18 cellular contexts compared by ENCODE assay signal in the genomic region with DNA sequence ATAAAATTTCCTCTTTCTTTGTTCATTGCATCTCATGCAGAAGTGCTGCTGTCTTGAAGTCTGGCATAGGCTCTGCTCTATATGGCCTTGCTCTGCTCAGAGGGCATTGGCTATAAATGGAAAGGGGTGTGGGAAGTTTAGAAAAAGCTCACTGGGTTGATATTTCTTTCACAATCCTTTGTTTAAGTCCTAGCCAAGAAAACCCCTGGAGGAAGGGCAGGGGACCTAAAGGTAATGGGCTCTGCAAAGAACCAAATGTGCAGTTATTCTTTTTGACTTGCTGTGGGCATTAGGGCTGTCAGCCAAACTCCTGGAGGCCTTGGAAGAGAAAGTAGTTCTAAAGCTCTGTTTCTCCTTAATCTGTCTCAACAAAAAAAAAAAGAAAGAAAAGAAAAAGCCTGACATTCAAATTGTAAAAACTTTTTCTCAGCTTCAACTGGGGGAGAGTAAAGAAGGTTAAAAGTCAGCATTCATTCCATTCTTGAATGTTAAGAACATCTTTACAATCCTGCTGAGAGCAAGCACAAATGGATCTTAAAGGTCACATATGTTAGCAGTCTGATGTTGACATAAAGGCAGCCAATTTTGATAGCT.
DNase-seq lines count a peak whose midpoint lies in the region; ATAC-seq, FAIRE-seq and TF ChIP-seq lines count a peak whose summit lies in the region.
"Had no signal": no experiment of that assay in that cellular context is flagged by ENCODE, and none has a peak within 500 bp of the region (broad histone marks: within the 10 kb centered on the region; RNA-seq: fewer than 3 reads in every experiment).

No MANE protein-coding gene starts in this region.

- no peak overlapping the region for H3K23ac ChIP-seq in trophoblast cell (ENCODE audit: low read length)

- H3K4me1 ChIP-seq in RWPE2 (ENCODE audit: insufficient read depth, poor library complexity, severe bottlenecking) = no peaks in the 10 kb centered on the region
- peaks cover 0 to 6% of the 10 kb centered on the region in 2 experiments for H3K4me1 ChIP-seq in trophoblast cell (ENCODE audit: control insufficient read depth in 1 of 2, insufficient read depth in 2 of 2, low read length in 2 of 2)
- no peaks in the 10 kb centered on the region for H3K4me1 ChIP-seq in BE2C
- H3K4me1 ChIP-seq: upper lobe of right lung had no signal

- no peaks in the 10 kb centered on the region for H3K79me2 ChIP-seq in trophoblast cell (ENCODE audit: control insufficient read depth, insufficient read depth, low read length, poor library complexity)

- no peak overlapping the region for H4K12ac ChIP-seq in trophoblast cell (ENCODE audit: low read depth, low read length)

- no peak overlapping the region for H4K8ac ChIP-seq in trophoblast cell (ENCODE audit: low read depth, low read length)

- H2BK5ac ChIP-seq in trophoblast cell (ENCODE audit: low read depth, low read length, poor library complexity) = no peak overlapping the region

- H2AK5ac ChIP-seq in trophoblast cell (ENCODE audit: low read length) = no peak overlapping the region

- H2AFZ ChIP-seq in trophoblast cell (ENCODE audit: insufficient read depth, low read length, poor library complexity) = no peak overlapping the region

- no peak for FAIRE-seq in GM12892 (lab: Jason Lieb, UNC)

- no peak overlapping the region for H2BK120ac ChIP-seq in trophoblast cell (ENCODE audit: insufficient read depth, low read length, poor library complexity)

- H3K79me1 ChIP-seq in trophoblast cell (ENCODE audit: low read length) = peaks cover 5% of the 10 kb centered on the region

- no peak overlapping the region for H3K18ac ChIP-seq in trophoblast cell (ENCODE audit: low read length)

- H4K91ac ChIP-seq in trophoblast cell (ENCODE audit: low read depth, low read length) = no peak overlapping the region

- no peak for TF ChIP-seq POLR2A in GM12892 (IDR thresholded peaks at IDR 0.05; ENCODE audit: low read depth, low read length)

- H3K9me3 ChIP-seq in RWPE2 (ENCODE audit: severe bottlenecking) = no peaks in the 10 kb centered on the region
- no peaks in the 10 kb centered on the region for H3K9me3 ChIP-seq in trophoblast cell (ENCODE audit: insufficient read depth, low read depth, low read length)
- no peaks in the 10 kb centered on the region for H3K9me3 ChIP-seq in BE2C
- H3K9me3 ChIP-seq: gastroesophageal sphincter, upper lobe of right lung had no signal

- H3K4me2 ChIP-seq in trophoblast cell (ENCODE audit: low read length) = no peak overlapping the region

- H3K27ac ChIP-seq in RWPE2 (ENCODE audit: poor library complexity, severe bottlenecking) (no peak overlapping the region), trophoblast cell (ENCODE audit: low read depth, low read length) (peak overlapping the region; percentile 22)
- H3K27ac ChIP-seq: C4-2B, SK-N-MC, upper lobe of right lung had no signal

- H3K4ac ChIP-seq in trophoblast cell (ENCODE audit: low read depth, low read length) = no peak overlapping the region

- no peak overlapping the region for H3K14ac ChIP-seq in trophoblast cell (ENCODE audit: low read length)

- TF ChIP-seq CTCF in AG10803 (conservative IDR thresholded peaks at IDR 0.05; ENCODE audit: low read length) (no peak), RWPE2 (IDR thresholded peaks at IDR 0.05; ENCODE audit: poor library complexity, severe bottlenecking) (no peak), fibroblast of the aortic adventitia (IDR thresholded peaks at IDR 0.05; ENCODE audit: insufficient read depth, low read length) (no peak), BE2C (IDR thresholded peaks at IDR 0.05; ENCODE audit: low read depth, low read length) (no peak)

- 0 out of 3 replicates have a peak, but pooled peaks have one; percentile 14 for ATAC-seq in RWPE2 (ENCODE audit: low read depth)
- ATAC-seq: upper lobe of right lung had no signal

- no peak overlapping the region for H2BK12ac ChIP-seq in trophoblast cell (ENCODE audit: low read length)

- no peaks in the 10 kb centered on the region for H3K27me3 ChIP-seq in RWPE2 (ENCODE audit: insufficient read depth, poor library complexity, severe bottlenecking)
- H3K27me3 ChIP-seq in trophoblast cell (ENCODE audit: insufficient read depth, low read length) = no peaks in the 10 kb centered on the region
- H3K27me3 ChIP-seq in BE2C = no peaks in the 10 kb centered on the region
- H3K27me3 ChIP-seq: gastroesophageal sphincter, upper lobe of right lung had no signal

- DNase-seq in AG10803 (ENCODE audit: low read depth) (peak; percentile 49), RWPE2 (ENCODE audit: low spot score) (no peak), fibroblast of the aortic adventitia (ENCODE audit: low read depth) (peak; percentile 97), trophoblast cell (peak in 1 of 2 donors; percentile 22), GM12892 (ENCODE audit: insufficient read length) (no peak), BE2C (no peak), mesenteric fat pad (ENCODE audit: low spot score) (no peak), NCI-H1417 (lab: John Stamatoyannopoulos, UW) (no peak)
- DNase-seq: activated B cell treated with CpG ODN at 0.5 μM for 24 hours; activated T-cell treated with anti-CD3 and anti-CD28 coated beads, Interleukin-2, amount 50 U/mL, for 48 hours; caudate nucleus; GF-D8; MV-4-11; NCI-H526; upper lobe of right lung had no signal

- H3K4me3 ChIP-seq in AG10803 (ENCODE audit: low read length) (no peak overlapping the region), RWPE2 (ENCODE audit: severe bottlenecking) (no peak overlapping the region), fibroblast of the aortic adventitia (ENCODE audit: low read depth, low read length) (no peak overlapping the region), trophoblast cell (ENCODE audit: low read depth, low read length) (no peak overlapping the region), BE2C (ENCODE audit: low read depth, low read length) (no peak overlapping the region)
- H3K4me3 ChIP-seq: gastroesophageal sphincter, SK-N-MC, upper lobe of right lung had no signal

- no peak overlapping the region for H3K9ac ChIP-seq in trophoblast cell (ENCODE audit: low read length)

- H3K36me3 ChIP-seq in RWPE2 (ENCODE audit: low read depth) = no peaks in the 10 kb centered on the region
- no peaks in the 10 kb centered on the region for H3K36me3 ChIP-seq in trophoblast cell (ENCODE audit: control insufficient read depth in 1 of 2, insufficient read depth in 2 of 2, low read length in 2 of 2)
- H3K36me3 ChIP-seq in BE2C = no peaks in the 10 kb centered on the region
- H3K36me3 ChIP-seq: gastroesophageal sphincter, upper lobe of right lung had no signal

Comparison
In these comparisons a context has a peak if more than half of its experiments do, and no peak if none do; other contexts are left out.
1. DNase-seq: peak in AG10803 (single experiment) and fibroblast of the aortic adventitia (single experiment); none in RWPE2 (single experiment), GM12892 (single experiment), BE2C (single experiment), mesenteric fat pad (single experiment) and NCI-H1417 (0 of 3).